23 cellular contexts compared by ENCODE assay signal in genomic region chr5:135388860-135389435, GRCh38. TPM values are rescaled to one million over a fixed set of nuclear protein-coding genes. Genes with fewer than 3 reads are reported as not detected.
"Had no signal": no experiment of that assay in that cellular context is flagged by ENCODE, and none has a peak within 500 bp of the region (broad histone marks: within the 10 kb centered on the region; RNA-seq: fewer than 3 reads in every experiment).

No MANE protein-coding gene starts in this region.

- H3K27ac ChIP-seq: dorsolateral prefrontal cortex, thyroid gland had no signal

- FAIRE-seq: keratinocyte, urothelium cell line had no signal

- ATAC-seq: left lung; natural killer cell treated with Interleukin-12 subunit alpha and Interleukin-12 subunit beta and Interleukin-15 and Interleukin-18, amount 100 ng/mL, for 72 hours; T-cell had no signal

- DNase-seq: activated CD4-positive, alpha-beta memory T cell treated with anti-CD3 and anti-CD28 coated beads, Interleukin-2, amount 10 ng/mL, durations not matched to agents 7 days and 5 days; activated CD4-positive, alpha-beta T cell treated with anti-CD3 and anti-CD28 coated beads for 48 hours; activated CD4-positive, CD25-positive, alpha-beta regulatory T cell; activated effector memory CD4-positive, alpha-beta T cell treated with anti-CD3 and anti-CD28 coated beads, Interleukin-2, amount 50 U/mL, for 16 hours; activated T-cell treated with anti-CD3 and anti-CD28 coated beads, Interleukin-2, amount 50 U/mL, for 48 hours; dorsolateral prefrontal cortex; foreskin melanocyte; stimulated activated CD4-positive, alpha-beta T cell treated with anti-CD3 and anti-CD28 coated beads, Interleukin-12 subunit alpha, Interleukin-12 subunit beta, amount 100 ng/mL, for 4 hours; stimulated activated CD4-positive, alpha-beta T cell treated with anti-CD3 and anti-CD28 coated beads, Interleukin-1b, Interleukin-23, amount 100 ng/mL, for 48 hours; stimulated activated CD8-positive, alpha-beta memory T cell treated with anti-CD3 and anti-CD28 coated beads, Interleukin-4, amount 100 ng/mL, for 48 hours; stimulated activated naive CD4-positive, alpha-beta T cell treated with Interleukin-2 at 50 U/mL for 16 hours; T-cell; T-helper 9 cell; thyroid gland had no signal

- H3K27me3 ChIP-seq: dorsolateral prefrontal cortex, left lung, thyroid gland had no signal

- H3K27me3 Mint-ChIP-seq: activated CD4-positive, alpha-beta memory T cell treated with anti-CD3 and anti-CD28 coated beads, Interleukin-2, amount 10 ng/mL, durations not matched to agents 7 days and 5 days; activated naive CD4-positive, alpha-beta T cell treated with anti-CD3 and anti-CD28 coated beads, Interleukin-2, amount 50 U/mL, for 24 hours; natural killer cell treated with Interleukin-12 subunit alpha and Interleukin-12 subunit beta and Interleukin-15 and Interleukin-18, amount 100 ng/mL, for 72 hours; T-cell had no signal

- H3K4me3 Mint-ChIP-seq: activated CD4-positive, alpha-beta memory T cell treated with anti-CD3 and anti-CD28 coated beads, Interleukin-2, amount 10 ng/mL, durations not matched to agents 7 days and 5 days; activated naive CD4-positive, alpha-beta T cell treated with anti-CD3 and anti-CD28 coated beads, Interleukin-2, amount 50 U/mL, for 24 hours; mesothelial cell of epicardium; natural killer cell treated with Interleukin-12 subunit alpha and Interleukin-12 subunit beta and Interleukin-15 and Interleukin-18, amount 100 ng/mL, for 72 hours; T-cell had no signal

- H3K9me3 ChIP-seq: left lung, thyroid gland had no signal

- H3K4me3 ChIP-seq: dorsolateral prefrontal cortex, left lung, thyroid gland had no signal

- H3K9me3 Mint-ChIP-seq: activated CD4-positive, alpha-beta memory T cell treated with anti-CD3 and anti-CD28 coated beads, Interleukin-2, amount 10 ng/mL, durations not matched to agents 7 days and 5 days; activated naive CD4-positive, alpha-beta T cell treated with anti-CD3 and anti-CD28 coated beads, Interleukin-2, amount 50 U/mL, for 24 hours; mesothelial cell of epicardium; natural killer cell treated with Interleukin-12 subunit alpha and Interleukin-12 subunit beta and Interleukin-15 and Interleukin-18, amount 100 ng/mL, for 72 hours; T-cell had no signal

- H3K27ac Mint-ChIP-seq: activated naive CD4-positive, alpha-beta T cell treated with anti-CD3 and anti-CD28 coated beads, Interleukin-2, amount 50 U/mL, for 24 hours; mesothelial cell of epicardium had no signal

RNA-seq across cellular contexts. Expression of gene DCANP1, which starts 58.2 kb away (rescaled TPM):
- total RNA-seq: activated CD4-positive, alpha-beta memory T cell treated with anti-CD3 and anti-CD28 coated beads, Interleukin-2, amount 10 ng/mL, durations not matched to agents 7 days and 5 days; cardiac septum; lung microvascular endothelial cell; mesothelial cell of epicardium; natural killer cell treated with Interleukin-12 subunit alpha and Interleukin-12 subunit beta and Interleukin-15 and Interleukin-18, amount 100 ng/mL, for 72 hours; renal cortical epithelial cell; T-cell; thyroid gland had no signal
- polyA plus RNA-seq: keratinocyte had no signal
